ENCODE assay signal across 1 cellular context in the genomic region with DNA sequence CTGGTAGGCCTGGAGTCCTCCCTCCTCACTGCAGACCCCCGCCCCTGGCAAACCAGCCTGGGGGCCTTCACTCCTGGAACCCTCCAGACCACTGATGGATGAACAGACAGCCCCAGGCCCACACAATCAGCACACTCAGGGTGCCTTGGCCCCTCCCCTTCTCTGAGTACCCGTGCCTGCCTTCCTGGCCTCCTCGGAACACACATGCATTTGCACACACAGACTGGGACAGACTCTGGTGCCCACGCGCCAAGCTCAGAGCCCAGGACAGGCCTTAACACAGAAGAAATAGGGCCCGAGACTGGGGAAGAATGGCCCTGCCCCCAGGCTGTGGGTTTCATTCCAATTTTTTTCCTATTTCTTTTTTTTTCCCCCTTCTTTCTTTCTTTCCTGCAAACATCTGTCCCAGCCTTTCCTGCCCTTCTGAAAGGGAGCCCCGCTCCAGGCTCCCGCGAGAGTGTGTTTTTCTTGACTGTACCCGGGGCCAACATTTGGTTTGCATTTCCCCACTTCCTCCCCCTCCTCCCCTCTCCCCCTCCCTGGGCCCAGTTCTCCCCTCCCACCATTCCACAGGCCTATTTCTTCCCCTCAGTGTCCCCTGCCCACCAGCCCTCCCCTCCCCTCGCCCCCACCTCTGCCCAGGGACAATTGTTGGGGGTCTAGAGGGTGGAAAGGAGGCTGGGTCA.
TF ChIP-seq lines count a peak whose summit lies in the region.

No MANE protein-coding gene starts in this region.

TF ChIP-seq in H1, 55 proteins besides CTCF, POLR2A, EP300 and RAD21:
- TF ChIP-seq, protein P1, sequence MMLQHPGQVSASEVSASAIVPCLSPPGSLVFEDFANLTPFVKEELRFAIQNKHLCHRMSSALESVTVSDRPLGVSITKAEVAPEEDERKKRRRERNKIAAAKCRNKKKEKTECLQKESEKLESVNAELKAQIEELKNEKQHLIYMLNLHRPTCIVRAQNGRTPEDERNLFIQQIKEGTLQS (IDR thresholded peaks at IDR 0.05; ENCODE audit: insufficient read depth, low read depth, low read length): no peak
- TF ChIP-seq SAP30 (IDR thresholded peaks at IDR 0.05; ENCODE audit: insufficient read depth, insufficient replicate concordance, low read length): no peak
- TF ChIP-seq POU5F1 (IDR thresholded peaks at IDR 0.05; ENCODE audit: low read depth, low read length): no peak
- TF ChIP-seq EGR1 (IDR thresholded peaks at IDR 0.05; ENCODE audit: borderline replicate concordance, low read depth, low read length): no peak
- TF ChIP-seq TEAD4 (IDR thresholded peaks at IDR 0.05; ENCODE audit: low read depth, low read length): no peak
- TF ChIP-seq SUZ12 (IDR thresholded peaks at IDR 0.05; ENCODE audit: low read length): no peak
- TF ChIP-seq SRF (IDR thresholded peaks at IDR 0.05; ENCODE audit: low read depth, low read length): no peak
- no peak for TF ChIP-seq RNF2 (IDR thresholded peaks at IDR 0.05; ENCODE audit: borderline replicate concordance, low read depth, low read length, missing control alignments, poor library complexity, severe bottlenecking)
